ENCODE assay signal across 12 cellular contexts in the genomic region with DNA sequence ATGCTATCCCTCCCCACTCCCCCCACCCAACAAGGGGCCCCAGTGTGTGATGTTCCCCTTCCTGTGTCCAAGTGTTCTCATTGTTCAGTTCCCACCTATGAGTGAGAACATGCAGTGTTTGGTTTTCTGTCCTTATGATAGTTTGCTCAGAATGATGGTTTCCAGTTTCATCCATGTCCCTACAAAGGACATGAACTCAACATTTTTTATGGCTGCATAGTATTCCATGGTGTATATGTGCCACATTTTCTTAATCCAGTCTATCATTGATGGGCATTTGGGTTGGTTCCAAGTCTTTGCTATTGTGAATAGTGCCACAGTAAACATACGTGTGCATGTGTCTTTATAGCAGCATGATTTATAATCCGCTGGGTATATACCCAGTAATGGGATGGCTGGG. TPM values are rescaled to one million over a fixed set of nuclear protein-coding genes. Genes with fewer than 3 reads are reported as not detected.
"Had no signal": no experiment of that assay in that cellular context is flagged by ENCODE, and none has a peak within 500 bp of the region (broad histone marks: within the 10 kb centered on the region; RNA-seq: fewer than 3 reads in every experiment).

No MANE protein-coding gene starts in this region.

RNA-seq across cellular contexts. Expression of a gene that starts 13.1 kb away (rescaled TPM):
- total RNA-seq: cardiac septum, cerebellum had no signal
- polyA plus RNA-seq: aorta had no signal

RNA-seq across cellular contexts. Expression of a gene that starts 49.8 kb away (rescaled TPM):
- total RNA-seq: activated B cell treated with CpG ODN at 0.5 μM for 24 hours; activated CD4-positive, alpha-beta memory T cell treated with anti-CD3 and anti-CD28 coated beads, Interleukin-2, amount 10 ng/mL, durations not matched to agents 7 days and 5 days; activated CD4-positive, alpha-beta T cell treated with anti-CD3 and anti-CD28 coated beads, Interleukin-2, amount 10 ng/mL, durations not matched to agents 24 days and 14 days; activated CD8-positive, alpha-beta memory T cell treated with anti-CD3 and anti-CD28 coated beads, Interleukin-2, amount 10 ng/mL, durations not matched to agents 7 days and 5 days; activated CD8-positive, alpha-beta T cell treated with anti-CD3 and anti-CD28 coated beads, Interleukin-2, amount 10 ng/mL, durations not matched to agents 7 days and 5 days; activated naive CD8-positive, alpha-beta T cell treated with anti-CD3 and anti-CD28 coated beads for 36 hours; activated T-cell treated with anti-CD3 and anti-CD28 coated beads, Interleukin-2, amount 50 U/mL, for 4 hours; body of pancreas; cardiac septum; T-helper 1 cell treated with Interleukin-12 subunit alpha and Interleukin-12 subunit beta and Interleukin-4 antibody, amounts not matched to agents 30 ng/mL and 1 ng/mL, for 36 hours had no signal
